Comparison of ENCODE assay signal across 1 cellular context in genomic region chr14:37709419-37710195, GRCh38.
TF ChIP-seq lines count a peak whose summit lies in the region.

No MANE protein-coding gene starts in this region.

TF ChIP-seq in H1, 55 proteins besides CTCF, POLR2A, EP300 and RAD21 (continued from another document):
- TF ChIP-seq CHD7 (IDR thresholded peaks at IDR 0.05; ENCODE audit: insufficient replicate concordance, low read length) = no peak
- TF ChIP-seq, protein P1, sequence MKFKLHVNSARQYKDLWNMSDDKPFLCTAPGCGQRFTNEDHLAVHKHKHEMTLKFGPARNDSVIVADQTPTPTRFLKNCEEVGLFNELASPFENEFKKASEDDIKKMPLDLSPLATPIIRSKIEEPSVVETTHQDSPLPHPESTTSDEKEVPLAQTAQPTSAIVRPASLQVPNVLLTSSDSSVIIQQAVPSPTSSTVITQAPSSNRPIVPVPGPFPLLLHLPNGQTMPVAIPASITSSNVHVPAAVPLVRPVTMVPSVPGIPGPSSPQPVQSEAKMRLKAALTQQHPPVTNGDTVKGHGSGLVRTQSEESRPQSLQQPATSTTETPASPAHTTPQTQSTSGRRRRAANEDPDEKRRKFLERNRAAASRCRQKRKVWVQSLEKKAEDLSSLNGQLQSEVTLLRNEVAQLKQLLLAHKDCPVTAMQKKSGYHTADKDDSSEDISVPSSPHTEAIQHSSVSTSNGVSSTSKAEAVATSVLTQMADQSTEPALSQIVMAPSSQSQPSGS (IDR thresholded peaks at IDR 0.05; ENCODE audit: low read length) = no peak
- TF ChIP-seq CREB1 (IDR thresholded peaks at IDR 0.05) = no peak
